Comparison of ENCODE assay signal across 34 cellular contexts in genomic region chr2:229042349-229042748, GRCh38.
A peak's percentile ranks its signal among the peaks of the same experiment; 100 is the strongest.
DNase-seq lines count a peak whose midpoint lies in the region; ATAC-seq, FAIRE-seq and TF ChIP-seq lines count a peak whose summit lies in the region.
"Had no signal": no experiment of that assay in that cellular context is flagged by ENCODE, and none has a peak within 500 bp of the region (broad histone marks: within the 10 kb centered on the region; RNA-seq: fewer than 3 reads in every experiment).

No MANE protein-coding gene starts in this region.

- H3K9ac ChIP-seq in liver (ENCODE audit: low read depth in 1 of 2, low read length in 2 of 2) (no peak overlapping the region), HepG2 (ENCODE audit: insufficient read depth, low read depth, low read length) (no peak overlapping the region)
- H3K9ac ChIP-seq: BLaER1; BLaER1 treated with 17β-estradiol and CSF1 and Interleukin-3, amounts not matched to agents 10 nM and 100 nM had no signal

- FAIRE-seq in HepG2 (lab: Jason Lieb, UNC), result no peak
- FAIRE-seq: A549, D721Med had no signal

- H3K79me2 ChIP-seq in HepG2 (ENCODE audit: insufficient read depth, low read length) (no peaks in the 10 kb centered on the region), PC-9 (ENCODE audit: low read depth) (no peaks in the 10 kb centered on the region)

- H3K4me2 ChIP-seq in HepG2 (ENCODE audit: low read depth, low read length) (no peak overlapping the region), PC-9 (no peak overlapping the region)
- H3K4me2 ChIP-seq: A549; BLaER1; BLaER1 treated with 17β-estradiol and CSF1 and Interleukin-3, amounts not matched to agents 10 nM and 100 nM had no signal

- H3K9me2 ChIP-seq in PC-9 (ENCODE audit: insufficient read depth), result no peaks in the 10 kb centered on the region

- WGBS in liver, result 58% methylated on average over 2 of the region's 2 CpGs
- 48% methylated on average over 2 of the region's 2 CpGs for WGBS in HepG2 (ENCODE audit: low lambda C conversion rate)
- WGBS in right lobe of liver (ENCODE audit: insufficient coverage, low coverage, low lambda C conversion rate, missing lambda C conversion rate), result 50% methylated on average over 2 of the region's 2 CpGs

- H3K27ac ChIP-seq in liver (ENCODE audit: low read depth in 1 of 2, low read length in 2 of 2), result no peak overlapping the region
- no peak overlapping the region for H3K27ac ChIP-seq in HepG2 (ENCODE audit: extremely low read length, insufficient read depth, low read length)
- H3K27ac ChIP-seq in right lobe of liver, result peak overlapping the region in 1 of 3 donors; percentile 21
- H3K27ac ChIP-seq in PC-9, result no peak overlapping the region
- H3K27ac ChIP-seq: 22Rv1; A549; BLaER1; BLaER1 treated with 17β-estradiol and CSF1 and Interleukin-3, amounts not matched to agents 10 nM and 100 nM; C4-2B had no signal

- CTCF ChIA-PET in HepG2 (lab: Yijun Ruan, JAX; ENCODE audit: low intra/inter-chr PET ratio, low total read pairs), result no interaction called here
- CTCF ChIA-PET in PC-9 (lab: Charles Lee), result no interaction called here

- intact Hi-C loops in HepG2 (cut with micrococcal nuclease; ENCODE audit: unreplicated experiment), result no loop called here
- intact Hi-C loops in right lobe of liver (cut with DNase I), result no loop called here
- intact Hi-C loops in PC-9 (cut with micrococcal nuclease; ENCODE audit: unreplicated experiment), result no loop called here

- in situ Hi-C loops in HepG2 (cut with HindIII; ENCODE audit: extremely low pct_ligation_motif_present, low pct_unique_long_range_greater_than_20kb), result no loop called here

- no peaks in the 10 kb centered on the region for H3F3A ChIP-seq in PC-9 (ENCODE audit: insufficient read depth, low read depth)

- no peak overlapping the region for H3K27ac Mint-ChIP-seq in effector memory CD8-positive, alpha-beta T cell
- H3K27ac Mint-ChIP-seq: B cell; CD14-positive monocyte; CD4-positive, alpha-beta memory T cell; CD4-positive, alpha-beta T cell; CD4-positive, CD25-positive, alpha-beta regulatory T cell; CD8-positive, alpha-beta memory T cell; CD8-positive, alpha-beta T cell had no signal

- H3K36me3 ChIP-seq in liver (ENCODE audit: control insufficient read depth in 4 of 4, insufficient read depth in 3 of 4, low read depth in 1 of 4, low read length in 3 of 4), result peaks cover 0 to under 1% (median 0%) of the 10 kb centered on the region in 4 donors
- no peaks in the 10 kb centered on the region for H3K36me3 ChIP-seq in HepG2 (replicated peaks in 1 of 2; ENCODE audit: control insufficient read depth in 1 of 2, insufficient read depth in 2 of 2, low read length in 2 of 2)
- H3K36me3 ChIP-seq in right lobe of liver, result no peaks in the 10 kb centered on the region
- H3K36me3 ChIP-seq in PC-9 (ENCODE audit: low read depth), result no peaks in the 10 kb centered on the region
- H3K36me3 ChIP-seq: BE2C; BLaER1; BLaER1 treated with 17β-estradiol and CSF1 and Interleukin-3, amounts not matched to agents 10 nM and 100 nM had no signal

- H3K4me3 ChIP-seq in liver (ENCODE audit: low read depth in 1 of 3, low read length in 3 of 3), result no peak overlapping the region
- H3K4me3 ChIP-seq in HepG2 (replicated peaks in 1 of 3; ENCODE audit: insufficient read depth in 1 of 3, low read depth in 2 of 3, low read length in 3 of 3), result no peak overlapping the region
- H3K4me3 ChIP-seq in right lobe of liver, result no peak overlapping the region
- H3K4me3 ChIP-seq in PC-9, result no peak overlapping the region
- H3K4me3 ChIP-seq: A549; BLaER1; BLaER1 treated with 17β-estradiol and CSF1 and Interleukin-3, amounts not matched to agents 10 nM and 100 nM had no signal

- BruUV-seq in HepG2 (replicated peaks; lab: Mats Ljungman, UMichigan) (no TSS peak), PC-9 (replicated peaks; lab: Mats Ljungman, UMichigan) (no TSS peak)

- DNase-seq in HepG2 (ENCODE audit: low spot score) (no peak), left lobe of liver (ENCODE audit: low spot score) (no peak), right lobe of liver (no peak), PC-9 (no peak)
- no peak for DNase-seq in effector memory CD8-positive, alpha-beta T cell
- DNase-seq: 8988T; ACHN; AML-193; BE2C; C1 segment of cervical spinal cord; Caco-2; Calu3; CD4-positive, alpha-beta memory T cell; CD4-positive, alpha-beta T cell; CD4-positive, CD25-positive, alpha-beta regulatory T cell; CD8-positive, alpha-beta memory T cell; CD8-positive, alpha-beta T cell; COR-L47; DMS 273 treated with DMSO at 0.1 percent for 48 hours; DMS153; DMS53; DMS79; DMS79 treated with DMSO at 0.1 percent for 48 hours; DND-41; EL had no signal

- H3K27me3 Mint-ChIP-seq in effector memory CD8-positive, alpha-beta T cell, result no peaks in the 10 kb centered on the region
- H3K27me3 Mint-ChIP-seq: B cell; CD4-positive, alpha-beta memory T cell; CD4-positive, alpha-beta T cell; CD4-positive, CD25-positive, alpha-beta regulatory T cell had no signal

- TF ChIP-seq EP300 in HepG2 (IDR thresholded peaks at IDR 0.05; ENCODE audit: low read depth in 2 of 2, low read length in 2 of 2) (no peak), HepG2 (CRISPR knock-in tag; IDR thresholded peaks at IDR 0.05; ENCODE audit: borderline replicate concordance) (no peak)

- H3K4me1 ChIP-seq in liver (ENCODE audit: control insufficient read depth in 4 of 4, insufficient read depth in 4 of 4, low read length in 3 of 4) (peaks cover 0 to 3% (median 0%) of the 10 kb centered on the region in 4 donors), HepG2 (ENCODE audit: insufficient read depth, low read length) (no peaks in the 10 kb centered on the region), right lobe of liver (peaks cover 0 to 22% (median 7%) of the 10 kb centered on the region in 4 donors), PC-9 (replicated peaks; ENCODE audit: insufficient read depth) (no peaks in the 10 kb centered on the region)
- H3K4me1 ChIP-seq: A549; BE2C; BLaER1; BLaER1 treated with 17β-estradiol and CSF1 and Interleukin-3, amounts not matched to agents 10 nM and 100 nM; Caco-2 had no signal

- H2AFZ ChIP-seq in HepG2 (ENCODE audit: low read length), result no peak overlapping the region
- no peak overlapping the region for H2AFZ ChIP-seq in PC-9

- no peaks in the 10 kb centered on the region for H3K4me1 Mint-ChIP-seq in effector memory CD8-positive, alpha-beta T cell (ENCODE audit: low read depth in 2 of 2)
- H3K4me1 Mint-ChIP-seq: B cell; CD14-positive monocyte; CD4-positive, alpha-beta memory T cell; CD4-positive, CD25-positive, alpha-beta regulatory T cell; CD8-positive, alpha-beta memory T cell had no signal

- H3K9me3 ChIP-seq in liver (ENCODE audit: control insufficient read depth in 4 of 4, low read length in 3 of 4) (no peaks in the 10 kb centered on the region), HepG2 (ENCODE audit: low read length) (peaks cover 85% of the 10 kb centered on the region), right lobe of liver (no peaks in the 10 kb centered on the region), PC-9 (ENCODE audit: insufficient read depth, low read depth) (no peaks in the 10 kb centered on the region)
- H3K9me3 ChIP-seq: A549; BE2C; BLaER1; BLaER1 treated with 17β-estradiol and CSF1 and Interleukin-3, amounts not matched to agents 10 nM and 100 nM; Caco-2 had no signal

- no peak overlapping the region for H3K4me3 Mint-ChIP-seq in effector memory CD8-positive, alpha-beta T cell
- H3K4me3 Mint-ChIP-seq: B cell; CD14-positive monocyte; CD4-positive, alpha-beta memory T cell; CD4-positive, alpha-beta T cell; CD4-positive, CD25-positive, alpha-beta regulatory T cell; CD8-positive, alpha-beta memory T cell; CD8-positive, alpha-beta T cell had no signal

- TF ChIP-seq POLR2A in HepG2 (IDR thresholded peaks at IDR 0.05; ENCODE audit: insufficient read depth in 1 of 2, low read depth in 2 of 2, low read length in 2 of 2) (no peak), right lobe of liver (IDR thresholded peaks at IDR 0.05) (no peak)

- H4K20me1 ChIP-seq in HepG2 (ENCODE audit: insufficient read depth, low read length) (no peaks in the 10 kb centered on the region), PC-9 (ENCODE audit: insufficient read depth) (no peaks in the 10 kb centered on the region)
- H4K20me1 ChIP-seq: BLaER1; BLaER1 treated with 17β-estradiol and CSF1 and Interleukin-3, amounts not matched to agents 10 nM and 100 nM had no signal

- H3K27me3 ChIP-seq in liver (ENCODE audit: control insufficient read depth in 4 of 4, insufficient read depth in 4 of 4, low read length in 3 of 4), result no peaks in the 10 kb centered on the region
- no peaks in the 10 kb centered on the region for H3K27me3 ChIP-seq in HepG2 (ENCODE audit: control insufficient read depth in 1 of 2, insufficient read depth in 2 of 2, low read length in 2 of 2)
- no peaks in the 10 kb centered on the region for H3K27me3 ChIP-seq in right lobe of liver
- peaks cover 11% of the 10 kb centered on the region; the same call in 1 of the 2 replicates for H3K27me3 ChIP-seq in PC-9 (ENCODE audit: insufficient read depth, low read depth)
- H3K27me3 ChIP-seq: BE2C; BLaER1; BLaER1 treated with 17β-estradiol and CSF1 and Interleukin-3, amounts not matched to agents 10 nM and 100 nM had no signal

- peaks cover 3 to 6% of the 10 kb centered on the region in 2 donors for H3K9me3 Mint-ChIP-seq in effector memory CD8-positive, alpha-beta T cell

- no peaks in the 10 kb centered on the region for H3K36me3 Mint-ChIP-seq in effector memory CD8-positive, alpha-beta T cell (ENCODE audit: insufficient read depth)
- H3K36me3 Mint-ChIP-seq: CD14-positive monocyte; CD4-positive, alpha-beta memory T cell; CD4-positive, CD25-positive, alpha-beta regulatory T cell; CD8-positive, alpha-beta memory T cell; CD8-positive, alpha-beta T cell had no signal

- peak in 1 of 2 donors; percentile 32 for TF ChIP-seq RAD21 in liver (IDR thresholded peaks at IDR 0.05)
- TF ChIP-seq RAD21 in HepG2 (CRISPR knock-in tag; IDR thresholded peaks at IDR 0.05), result no peak

- POLR2A ChIA-PET in HepG2 (lab: Yijun Ruan, JAX), result no interaction called here
- POLR2A ChIA-PET in PC-9 (lab: Charles Lee; ENCODE audit: unreplicated experiment), result no interaction called here

- TF ChIP-seq CTCF in liver (IDR thresholded peaks at IDR 0.05; ENCODE audit: low read depth, low read length, missing input control), result no peak
- no peak for TF ChIP-seq CTCF in HepG2 (CRISPR knock-in tag; IDR thresholded peaks at IDR 0.05)
- no peak for TF ChIP-seq CTCF in right lobe of liver (IDR thresholded peaks at IDR 0.05)
- no peak for TF ChIP-seq CTCF in PC-9 (conservative IDR thresholded peaks at IDR 0.05)

- ATAC-seq in HepG2 (no peak), left lobe of liver (peak; percentile 87), right lobe of liver (peak; percentile 72 to 92 (median 91))
- no peak for ATAC-seq in effector memory CD8-positive, alpha-beta T cell (replicated peaks)
- ATAC-seq: A549; CD8-positive, alpha-beta T cell had no signal

TF ChIP-seq in liver, 16 proteins besides CTCF, POLR2A, EP300 and RAD21 (continues in another document):
- TF ChIP-seq RXRA (IDR thresholded peaks at IDR 0.05), result peak in 1 of 2 donors; percentile 32

TF ChIP-seq in HepG2, 621 proteins besides CTCF, POLR2A, EP300 and RAD21 (continues in another document):
- no peak for TF ChIP-seq ATF3 (CRISPR knock-in tag; IDR thresholded peaks at IDR 0.05)

Comparison
In these comparisons a context has a peak if more than half of its experiments do, and no peak if none do; other contexts are left out.
1. ATAC-seq: peak in left lobe of liver (single experiment) and right lobe of liver (4 of 4); none in HepG2 (single experiment) and effector memory CD8-positive, alpha-beta T cell (single experiment).